ENCODE assay signal across 15 cellular contexts in genomic region chr11:75369846-75370245, GRCh38. TPM values are rescaled to one million over a fixed set of nuclear protein-coding genes. Genes with fewer than 3 reads are reported as not detected.
DNase-seq lines count a peak whose midpoint lies in the region; ATAC-seq and TF ChIP-seq lines count a peak whose summit lies in the region.
"Had no signal": no experiment of that assay in that cellular context is flagged by ENCODE, and none has a peak within 500 bp of the region (broad histone marks: within the 10 kb centered on the region; RNA-seq: fewer than 3 reads in every experiment).

No MANE protein-coding gene starts in this region.

- in situ Hi-C loops in mammary epithelial cell (cut with MboI; ENCODE audit: low sequenced_read_pairs in 2 of 2) (no loop called here), HAP-1 (cut with MboI; ENCODE audit: low sequenced_read_pairs) (no loop called here)

- peaks cover 0 to 2% (median 0%) of the 10 kb centered on the region in 3 donors for H3K27me3 Mint-ChIP-seq in CD14-positive monocyte (ENCODE audit: low read depth in 3 of 3)
- peaks cover 5% of the 10 kb centered on the region for H3K27me3 Mint-ChIP-seq in activated B cell treated with CpG ODN at 0.5 μM for 24 hours
- H3K27me3 Mint-ChIP-seq in naive thymus-derived CD8-positive, alpha-beta T cell: no peaks in the 10 kb centered on the region

- no peak overlapping the region for H3K4me3 ChIP-seq in mammary epithelial cell (replicated peaks in 1 of 3; ENCODE audit: insufficient read depth in 1 of 3, low read depth in 2 of 3, low read length in 3 of 3)
- no peak overlapping the region for H3K4me3 ChIP-seq in HAP-1
- H3K4me3 ChIP-seq: adrenal gland, coronary artery, K562 had no signal

- H3K27me3 ChIP-seq in mammary epithelial cell (ENCODE audit: insufficient read depth, low read length) (no peaks in the 10 kb centered on the region), HAP-1 (ENCODE audit: low read depth) (no peaks in the 10 kb centered on the region)
- H3K27me3 ChIP-seq: adrenal gland had no signal

- TF ChIP-seq CTCF in CD14-positive monocyte (IDR thresholded peaks at IDR 0.05) (no peak), activated B cell treated with CpG ODN at 0.5 μM for 24 hours (IDR thresholded peaks at IDR 0.05) (no peak), mammary epithelial cell (conservative IDR thresholded peaks at IDR 0.05 in 1 of 2, IDR thresholded peaks at IDR 0.05 in 1 of 2; ENCODE audit: extremely low read depth in 1 of 2, insufficient read depth in 1 of 2, low read depth in 1 of 2, low read length in 2 of 2) (no peak)

- no peak overlapping the region for H3K9ac ChIP-seq in mammary epithelial cell (ENCODE audit: insufficient read depth, low read length)

- no peak for ATAC-seq in activated B cell treated with CpG ODN at 0.5 μM for 24 hours (ENCODE audit: low read depth)
- ATAC-seq in naive thymus-derived CD8-positive, alpha-beta T cell: peak in 1 of 2 donors; percentile 35
- no peak for ATAC-seq in HG02588 (IDR thresholded peaks at IDR 0.05; ENCODE audit: unreplicated experiment)

- no peak overlapping the region for H2AFZ ChIP-seq in mammary epithelial cell (ENCODE audit: low read depth, low read length)

- dilution Hi-C loops in mammary epithelial cell (cut with HindIII; ENCODE audit: low sequenced_read_pairs): loop anchor here (5.0 kb wide), 1 partner anchor 48 kb away; no protein-coding TSS in a partner anchor

- peak overlapping the region; percentile 66 to 91 for H3K4me3 Mint-ChIP-seq in CD14-positive monocyte
- H3K4me3 Mint-ChIP-seq in activated B cell treated with CpG ODN at 0.5 μM for 24 hours: peak overlapping the region; percentile 40
- H3K4me3 Mint-ChIP-seq in naive thymus-derived CD8-positive, alpha-beta T cell: peak overlapping the region in 9 of 10 donors; percentile 58 to 87 (median 76)

- H3K4me2 ChIP-seq in mammary epithelial cell (ENCODE audit: insufficient read depth, low read depth, low read length): no peak overlapping the region

- no peaks in the 10 kb centered on the region for H4K20me1 ChIP-seq in mammary epithelial cell (ENCODE audit: insufficient read depth, low read length)

- H3K4me1 Mint-ChIP-seq in CD14-positive monocyte (peaks cover 51% of the 10 kb centered on the region), activated B cell treated with CpG ODN at 0.5 μM for 24 hours (peaks cover 15% of the 10 kb centered on the region)
- peaks cover 6 to 31% (median 19%) of the 10 kb centered on the region in 4 donors for H3K4me1 Mint-ChIP-seq in naive thymus-derived CD8-positive, alpha-beta T cell

- BruUV-seq in mammary epithelial cell (replicated peaks; lab: Mats Ljungman, UMichigan): no TSS peak

- 77% methylated on average over 3 of the region's 3 CpGs for WGBS in mammary epithelial cell (ENCODE audit: low coverage, missing lambda C conversion rate)

- no peaks in the 10 kb centered on the region for H3K4me1 ChIP-seq in mammary epithelial cell (ENCODE audit: insufficient read depth, low read length)
- no peaks in the 10 kb centered on the region for H3K4me1 ChIP-seq in HAP-1

- H3K79me2 ChIP-seq in mammary epithelial cell (ENCODE audit: insufficient read depth, low read length): no peaks in the 10 kb centered on the region

- intact Hi-C loops in CD14-positive monocyte (cut with micrococcal nuclease): no loop called here
- intact Hi-C loops in activated B cell treated with CpG ODN at 0.5 μM for 24 hours (cut with micrococcal nuclease): no loop called here
- intact Hi-C loops in mammary epithelial cell (cut with micrococcal nuclease): no loop called here

- no peaks in the 10 kb centered on the region for H3K36me3 ChIP-seq in KOPT-K1 (ENCODE audit: insufficient read depth, low read length)
- H3K36me3 ChIP-seq in mammary epithelial cell (ENCODE audit: insufficient read depth, low read length): no peaks in the 10 kb centered on the region
- H3K36me3 ChIP-seq in HAP-1 (replicated peaks): no peaks in the 10 kb centered on the region
- H3K36me3 ChIP-seq: adrenal gland had no signal

- H3K27ac Mint-ChIP-seq in CD14-positive monocyte: peak overlapping the region; percentile 77 to 93 (median 89)
- no peak overlapping the region for H3K27ac Mint-ChIP-seq in activated B cell treated with CpG ODN at 0.5 μM for 24 hours
- peak overlapping the region in 9 of 10 donors; percentile 42 to 92 (median 84) for H3K27ac Mint-ChIP-seq in naive thymus-derived CD8-positive, alpha-beta T cell

- H3K36me3 Mint-ChIP-seq in CD14-positive monocyte (no peaks in the 10 kb centered on the region), activated B cell treated with CpG ODN at 0.5 μM for 24 hours (ENCODE audit: low read depth) (no peaks in the 10 kb centered on the region)
- H3K36me3 Mint-ChIP-seq in naive thymus-derived CD8-positive, alpha-beta T cell: peaks cover 0 to 2% (median 0%) of the 10 kb centered on the region in 3 donors

- peak; percentile 64 for DNase-seq in CD14-positive monocyte (ENCODE audit: low spot score)
- no peak for DNase-seq in activated B cell treated with CpG ODN at 0.5 μM for 24 hours
- DNase-seq in naive thymus-derived CD8-positive, alpha-beta T cell: no peak
- no peak for DNase-seq in mammary epithelial cell
- no peak for DNase-seq in AG08396 (ENCODE audit: low spot score)
- DNase-seq in HAP-1 (ENCODE audit: low spot score in 2 of 2): no peak
- DNase-seq: COR-L47; NCI-H2107; stimulated activated CD4-positive, alpha-beta T cell treated with anti-CD3 and anti-CD28 coated beads, Interleukin-4, amount 100 ng/mL, for 24 hours; T-helper 9 cell had no signal

- H3K9me3 ChIP-seq in KOPT-K1 (ENCODE audit: insufficient read depth, low read length, poor library complexity, severe bottlenecking) (peaks cover 17% of the 10 kb centered on the region), mammary epithelial cell (replicated peaks; ENCODE audit: insufficient read depth, low read length) (no peaks in the 10 kb centered on the region), HAP-1 (no peaks in the 10 kb centered on the region)
- H3K9me3 ChIP-seq: adrenal gland had no signal

- CTCF ChIA-PET in activated B cell treated with CpG ODN at 0.5 μM for 24 hours (lab: Charles Lee) (no interaction called here), mammary epithelial cell (lab: Charles Lee; ENCODE audit: low non-redundant PET) (interaction anchor here (0.7 kb wide), 1 partner anchor 40 kb away, joined by 6 read pairs; no protein-coding TSS in a partner anchor)

- peaks cover 0 to 1% (median 0%) of the 10 kb centered on the region in 7 donors for H3K9me3 Mint-ChIP-seq in CD14-positive monocyte
- peaks cover 2% of the 10 kb centered on the region for H3K9me3 Mint-ChIP-seq in activated B cell treated with CpG ODN at 0.5 μM for 24 hours
- peaks cover 0 to 13% (median 3%) of the 10 kb centered on the region in 9 donors for H3K9me3 Mint-ChIP-seq in naive thymus-derived CD8-positive, alpha-beta T cell

- POLR2A ChIA-PET in activated B cell treated with CpG ODN at 0.5 μM for 24 hours (lab: Charles Lee): no interaction called here
- POLR2A ChIA-PET in naive thymus-derived CD8-positive, alpha-beta T cell (lab: Charles Lee): interaction anchor here (0.9 to 1.3 kb wide), 2 partner anchors 30 to 90 kb away, joined by 3 read pairs; no protein-coding TSS in a partner anchor

- H3K27ac ChIP-seq in KOPT-K1 (ENCODE audit: low read depth, low read length, poor library complexity, severe bottlenecking): peak overlapping the region; percentile 46
- H3K27ac ChIP-seq in mammary epithelial cell (ENCODE audit: insufficient read depth, low read depth, low read length): no peak overlapping the region
- H3K27ac ChIP-seq: adrenal gland had no signal

RNA-seq across cellular contexts. Expression of gene ARRB1, which starts 18.4 kb away (rescaled TPM):
- polyA plus RNA-seq in CD14-positive monocyte: 10 to 100 TPM; 52.6 to 66.5 TPM
- total RNA-seq in activated B cell treated with CpG ODN at 0.5 μM for 24 hours: 0.24 and 0.62 TPM in 2 replicates
- 10 to 100 TPM; 60.0 to 65.3 TPM for total RNA-seq in naive thymus-derived CD8-positive, alpha-beta T cell
- 10 to 100 TPM in 1 of 3 donors, 1 to 10 TPM in 2; 7.6 to 12.2 (median 9.0) TPM for polyA plus RNA-seq in naive thymus-derived CD8-positive, alpha-beta T cell
- 1 to 10 TPM; 3.9 to 5.3 TPM for total RNA-seq in mammary epithelial cell
- 5.4 TPM for polyA plus RNA-seq in mammary epithelial cell
- polyA minus RNA-seq in mammary epithelial cell: 9.9 TPM

RNA-seq across cellular contexts. Expression of gene RPS3, which starts 29.5 kb away (rescaled TPM):
- polyA plus RNA-seq in CD14-positive monocyte (1,000 to 10,000 TPM; 1,448 to 1,563 TPM), mammary epithelial cell (3,767 TPM)
- total RNA-seq in activated B cell treated with CpG ODN at 0.5 μM for 24 hours (4,635 and 5,236 TPM in 2 replicates), mammary epithelial cell (1,000 to 10,000 TPM; 1,423 to 2,367 TPM)
- total RNA-seq in naive thymus-derived CD8-positive, alpha-beta T cell: 1,000 to 10,000 TPM; 5,159 to 5,268 TPM
- polyA plus RNA-seq in naive thymus-derived CD8-positive, alpha-beta T cell: 1,000 to 10,000 TPM; 6,922 to 7,216 (median 7,023) TPM
- polyA minus RNA-seq in mammary epithelial cell: 2,014 TPM

Comparison
In these comparisons a context has a peak if more than half of its experiments do, and no peak if none do; other contexts are left out.
1. RNA of gene ARRB1, which starts 18.4 kb away (total RNA-seq): 60.0 to 65.3 TPM in naive thymus-derived CD8-positive, alpha-beta T cell; 3.9 to 5.3 TPM in mammary epithelial cell and 0.24 to 0.62 TPM in activated B cell treated with CpG ODN at 0.5 μM for 24 hours; every median in the first group is over 4 times any median in the second.
2. Peak in every context shown above with its lines, with median percentiles within 50 percentile points of each other: H3K4me3 Mint-ChIP-seq.